ENCODE assay signal across 9 cellular contexts in genomic region chr18:3264362-3264761, GRCh38. TPM values are rescaled to one million over a fixed set of nuclear protein-coding genes. Genes with fewer than 3 reads are reported as not detected.
DNase-seq lines count a peak whose midpoint lies in the region; ATAC-seq and TF ChIP-seq lines count a peak whose summit lies in the region.
"Had no signal": no experiment of that assay in that cellular context is flagged by ENCODE, and none has a peak within 500 bp of the region (broad histone marks: within the 10 kb centered on the region; RNA-seq: fewer than 3 reads in every experiment).

No MANE protein-coding gene starts in this region.

- H2AFZ ChIP-seq in PC-9, result no peak overlapping the region

- intact Hi-C loops in PC-9 (cut with micrococcal nuclease; ENCODE audit: unreplicated experiment), result loop anchor here (5.0 kb wide), 3 partner anchors 388 to 733 kb away; no protein-coding TSS in a partner anchor

- CTCF ChIA-PET in PC-9 (lab: Charles Lee), result no interaction called here

- POLR2A ChIA-PET in PC-9 (lab: Charles Lee; ENCODE audit: unreplicated experiment), result no interaction called here

- H3F3A ChIP-seq in PC-9 (ENCODE audit: insufficient read depth, low read depth), result peaks cover 18% of the 10 kb centered on the region

- peak overlapping the region; percentile 92 for H3K4me2 ChIP-seq in PC-9

- peaks cover 55% of the 10 kb centered on the region for H3K4me1 ChIP-seq in PC-9 (replicated peaks; ENCODE audit: insufficient read depth)
- peaks cover 81 to 82% of the 10 kb centered on the region in 2 experiments for H3K4me1 ChIP-seq in neutrophil (ENCODE audit: control insufficient read depth in 1 of 2, insufficient read depth in 1 of 2, low read depth in 1 of 2, low read length in 1 of 2)

- H3K4me3 ChIP-seq in PC-9 (peak overlapping the region; percentile 100; the same call in 1 of the 2 replicates), coronary artery (peak overlapping the region; percentile 98), neutrophil (ENCODE audit: low read depth in 1 of 2, low read length in 1 of 2) (no peak overlapping the region)

- H3K36me3 ChIP-seq in PC-9 (ENCODE audit: low read depth) (peaks cover 7% of the 10 kb centered on the region; the same call in 1 of the 2 replicates), neutrophil (no peaks in the 10 kb centered on the region)

- TF ChIP-seq CTCF in PC-9 (conservative IDR thresholded peaks at IDR 0.05) (no peak), coronary artery (IDR thresholded peaks at IDR 0.05) (no peak), neutrophil (IDR thresholded peaks at IDR 0.05) (no peak)

- DNase-seq in ELR (ENCODE audit: low read depth) (peak; percentile 51), PC-9 (no peak), coronary artery (ENCODE audit: low spot score) (no peak)
- DNase-seq: stimulated activated naive CD4-positive, alpha-beta T cell treated with Interleukin-2 at 50 U/mL for 16 hours had no signal

- BruUV-seq in PC-9 (replicated peaks; lab: Mats Ljungman, UMichigan), result no TSS peak

- H3K27me3 ChIP-seq in PC-9 (ENCODE audit: insufficient read depth, low read depth) (no peaks in the 10 kb centered on the region), neutrophil (no peaks in the 10 kb centered on the region)

- H4K20me1 ChIP-seq in PC-9 (ENCODE audit: insufficient read depth), result peaks cover 65% of the 10 kb centered on the region

- H3K9me3 ChIP-seq in PC-9 (ENCODE audit: insufficient read depth, low read depth) (no peaks in the 10 kb centered on the region), neutrophil (no peaks in the 10 kb centered on the region)

- no peaks in the 10 kb centered on the region for H3K9me2 ChIP-seq in PC-9 (ENCODE audit: insufficient read depth)

- H3K27ac ChIP-seq in PC-9, result no peak overlapping the region
- no peak overlapping the region for H3K27ac ChIP-seq in coronary artery
- H3K27ac ChIP-seq in neutrophil, result peak overlapping the region; percentile 98

- ATAC-seq in HG03097 (IDR thresholded peaks at IDR 0.05; ENCODE audit: low FRiP score, unreplicated experiment) (no peak), GM18861 (IDR thresholded peaks at IDR 0.05; ENCODE audit: unreplicated experiment) (no peak), GM21576 (IDR thresholded peaks at IDR 0.05; ENCODE audit: unreplicated experiment) (no peak), GM18909 (IDR thresholded peaks at IDR 0.05; ENCODE audit: poor library complexity, unreplicated experiment) (no peak)

- peaks cover 74% of the 10 kb centered on the region for H3K79me2 ChIP-seq in PC-9 (ENCODE audit: low read depth)

RNA-seq across cellular contexts. Expression of gene MYL12B, which starts 2.4 kb away (rescaled TPM):
- total RNA-seq in PC-9 (2021), result 381 and 383 TPM in 2 replicates

RNA-seq across cellular contexts. Expression of gene MYL12A, which starts 16.8 kb away (rescaled TPM):
- 469 and 532 TPM in 2 replicates for total RNA-seq in PC-9 (2021)

RNA-seq across cellular contexts. Expression of gene MYOM1, which starts 44.6 kb away (rescaled TPM):
- total RNA-seq in PC-9 (2021), result 0.88 and 1.3 TPM in 2 replicates

Comparison
In these comparisons a context has a peak if more than half of its experiments do, and no peak if none do; other contexts are left out.
1. H3K4me3 ChIP-seq: peak in PC-9 (single experiment) and coronary artery (single experiment); none in neutrophil (0 of 2).